In the genomic region with DNA sequence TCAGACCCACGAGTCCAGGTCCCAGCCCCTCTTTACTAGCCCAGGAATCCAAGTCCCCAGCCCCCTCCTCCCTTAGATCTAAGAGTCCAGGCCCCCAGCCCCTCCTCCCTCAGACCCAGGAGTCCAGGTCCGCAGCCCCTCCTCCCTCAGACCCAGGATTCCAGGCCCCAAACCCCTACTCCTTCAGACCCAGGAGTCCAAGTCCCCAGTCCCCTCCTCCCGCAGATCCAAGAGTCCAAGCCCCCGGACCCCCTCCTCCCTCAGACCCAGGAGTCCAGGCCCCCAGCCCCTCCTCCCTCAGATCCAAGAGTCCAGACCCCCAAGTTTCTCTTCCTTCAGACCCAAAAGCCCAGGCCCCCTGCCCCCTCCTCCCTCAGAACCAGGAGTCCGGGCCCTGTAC, we compare ENCODE assay signal across 9 cellular contexts. TPM values are rescaled to one million over a fixed set of nuclear protein-coding genes. Genes with fewer than 3 reads are reported as not detected.
DNase-seq lines count a peak whose midpoint lies in the region; ATAC-seq and TF ChIP-seq lines count a peak whose summit lies in the region.
"Had no signal": no experiment of that assay in that cellular context is flagged by ENCODE, and none has a peak within 500 bp of the region (broad histone marks: within the 10 kb centered on the region; RNA-seq: fewer than 3 reads in every experiment).

No MANE protein-coding gene starts in this region.

- H3K4me3 Mint-ChIP-seq in activated CD8-positive, alpha-beta T cell treated with anti-CD3 and anti-CD28 coated beads for 36 hours, result peak overlapping the region; percentile 90

- H3K27me3 Mint-ChIP-seq in activated CD8-positive, alpha-beta T cell treated with anti-CD3 and anti-CD28 coated beads for 36 hours, result peaks cover 6% of the 10 kb centered on the region

- peak overlapping the region; percentile 95 for H3K27ac Mint-ChIP-seq in activated CD8-positive, alpha-beta T cell treated with anti-CD3 and anti-CD28 coated beads for 36 hours

- H3K27me3 ChIP-seq in H7 (ENCODE audit: control insufficient read depth, insufficient read depth, low read length) (no peaks in the 10 kb centered on the region), right cardiac atrium (ENCODE audit: control insufficient read depth, insufficient read depth) (no peaks in the 10 kb centered on the region), skeletal muscle satellite cell (ENCODE audit: control insufficient read depth, insufficient read depth, low read length) (no peaks in the 10 kb centered on the region)

- TF ChIP-seq CTCF in activated CD8-positive, alpha-beta T cell treated with anti-CD3 and anti-CD28 coated beads for 36 hours (IDR thresholded peaks at IDR 0.05), result no peak

- peak overlapping the region; percentile 81 for H3K27ac ChIP-seq in right cardiac atrium (ENCODE audit: low read length)

- peaks cover 16% of the 10 kb centered on the region for H3K36me3 Mint-ChIP-seq in activated CD8-positive, alpha-beta T cell treated with anti-CD3 and anti-CD28 coated beads for 36 hours (ENCODE audit: low read depth)

- H3K9me3 Mint-ChIP-seq in activated CD8-positive, alpha-beta T cell treated with anti-CD3 and anti-CD28 coated beads for 36 hours, result peaks cover 2% of the 10 kb centered on the region

- peak overlapping the region; percentile 100 for H3K4me2 ChIP-seq in skeletal muscle satellite cell (ENCODE audit: low read length)

- ATAC-seq in activated CD8-positive, alpha-beta T cell treated with anti-CD3 and anti-CD28 coated beads for 36 hours, result no peak
- ATAC-seq in right cardiac atrium (no peak), left colon (no peak), GM21367 (IDR thresholded peaks at IDR 0.05; ENCODE audit: unreplicated experiment) (no peak), GM19455 (IDR thresholded peaks at IDR 0.05; ENCODE audit: unreplicated experiment) (no peak)

- H3K4me1 ChIP-seq in right cardiac atrium (ENCODE audit: control insufficient read depth, insufficient read depth, low read length) (peaks cover 14% of the 10 kb centered on the region), skeletal muscle satellite cell (ENCODE audit: control insufficient read depth, insufficient read depth, low read length) (peaks cover 6% of the 10 kb centered on the region)

- POLR2A ChIA-PET in activated CD8-positive, alpha-beta T cell treated with anti-CD3 and anti-CD28 coated beads for 36 hours (lab: Charles Lee), result interaction anchor here (0.9 to 2.3 kb wide), 2 partner anchors 15 to 23 kb away, joined by 4 to 13 read pairs; no protein-coding TSS in a partner anchor

- H3K4me1 Mint-ChIP-seq in activated CD8-positive, alpha-beta T cell treated with anti-CD3 and anti-CD28 coated beads for 36 hours (ENCODE audit: low read depth), result peaks cover 24% of the 10 kb centered on the region

- DNase-seq in H7, result no peak
- DNase-seq in activated CD8-positive, alpha-beta T cell treated with anti-CD3 and anti-CD28 coated beads for 36 hours, result no peak
- peak in 2 of 3 donors; percentile 66 to 69 for DNase-seq in right cardiac atrium
- no peak for DNase-seq in activated CD4-positive, CD25-positive, alpha-beta regulatory T cell (lab: John Stamatoyannopoulos, UW)
- no peak for DNase-seq in left colon

- no peaks in the 10 kb centered on the region for H3K9me3 ChIP-seq in right cardiac atrium (ENCODE audit: control insufficient read depth, low read length)
- H3K9me3 ChIP-seq in skeletal muscle satellite cell (replicated peaks; ENCODE audit: low read length), result no peaks in the 10 kb centered on the region

- H3K9ac ChIP-seq in skeletal muscle satellite cell (ENCODE audit: low read depth, low read length), result peak overlapping the region; percentile 97

- 41% methylated on average over 5 of the region's 5 CpGs for WGBS in right cardiac atrium

- CTCF ChIA-PET in activated CD8-positive, alpha-beta T cell treated with anti-CD3 and anti-CD28 coated beads for 36 hours (lab: Charles Lee), result interaction anchor here (0.6 to 2.2 kb wide), 6 partner anchors 9 to 283 kb away, joined by 3 to 6 read pairs (median 4); no protein-coding TSS in a partner anchor

- H3K36me3 ChIP-seq in H7 (replicated peaks; ENCODE audit: control insufficient read depth, insufficient read depth, low read length), result peaks cover 2% of the 10 kb centered on the region; the same call in 1 of the 2 replicates
- peaks cover 63% of the 10 kb centered on the region for H3K36me3 ChIP-seq in skeletal muscle satellite cell (ENCODE audit: insufficient read depth, low read length)

- H3K4me3 ChIP-seq in H7 (ENCODE audit: insufficient read depth, low read depth, low read length) (peak overlapping the region; percentile 76), right cardiac atrium (ENCODE audit: low read length) (peak overlapping the region; percentile 58), skeletal muscle satellite cell (ENCODE audit: low read length) (peak overlapping the region; percentile 89)

- intact Hi-C loops in activated CD8-positive, alpha-beta T cell treated with anti-CD3 and anti-CD28 coated beads for 36 hours (cut with micrococcal nuclease), result no loop called here
- intact Hi-C loops in right cardiac atrium (cut with DNase I), result no loop called here
- intact Hi-C loops in left colon (cut with DNase I, micrococcal nuclease), result no loop called here

RNA-seq across cellular contexts. Expression of a gene that starts 11.5 kb away (rescaled TPM):
- 6.3 and 15.0 TPM in 2 replicates for total RNA-seq in H7 (2014; rRNA removed; shearing (Covaris generic))
- total RNA-seq in activated CD8-positive, alpha-beta T cell treated with anti-CD3 and anti-CD28 coated beads for 36 hours, result 1 to 10 TPM; 2.4 to 4.6 TPM
- total RNA-seq in right cardiac atrium, result 10 to 100 TPM; 15.4 to 25.7 (median 17.2) TPM
- 15.0 TPM for polyA plus RNA-seq in right cardiac atrium
- total RNA-seq in skeletal muscle satellite cell (2012; rRNA removed), result 3.7 and 8.9 TPM in 2 replicates
- total RNA-seq in left colon, result 1 to 10 TPM; 4.1 to 5.2 TPM

RNA-seq across cellular contexts. Expression of a gene that starts 19.2 kb away (rescaled TPM):
- 0.37 TPM in 1 of 2 replicates, not detected in the other for total RNA-seq in H7 (2014; rRNA removed; shearing (Covaris generic))
- total RNA-seq in activated CD8-positive, alpha-beta T cell treated with anti-CD3 and anti-CD28 coated beads for 36 hours, result not detected
- total RNA-seq in right cardiac atrium, result 1 to 10 TPM in 3 of 4 donors, under 1 TPM in 1; 0.40 to 1.2 (median 1.1) TPM
- polyA plus RNA-seq in right cardiac atrium, result 1.7 TPM
- total RNA-seq in skeletal muscle satellite cell (2012; rRNA removed), result 72.3 and 84.2 TPM in 2 replicates
- total RNA-seq in left colon, result under 1 TPM; 0.21 to 0.28 TPM
- total RNA-seq: T-helper 1 cell treated with Interleukin-12 subunit alpha and Interleukin-12 subunit beta and Interleukin-4 antibody, amounts not matched to agents 30 ng/mL and 1 ng/mL, for 36 hours had no signal

RNA-seq across cellular contexts. Expression of a gene that starts 47.1 kb away (rescaled TPM):
- total RNA-seq in H7 (2014; rRNA removed; shearing (Covaris generic)), result not detected in 2 replicates
- total RNA-seq in activated CD8-positive, alpha-beta T cell treated with anti-CD3 and anti-CD28 coated beads for 36 hours, result not detected
- total RNA-seq in right cardiac atrium, result 10 to 100 TPM in 1 of 4 donors, 1 to 10 TPM in 3; 3.6 to 15.1 (median 7.0) TPM
- polyA plus RNA-seq in right cardiac atrium, result 0.97 TPM
- 2.3 and 2.4 TPM in 2 replicates for total RNA-seq in skeletal muscle satellite cell (2012; rRNA removed)
- total RNA-seq in left colon, result 1 to 10 TPM in 1 of 2 donors, under 1 TPM in 1; 0.67 to 1.3 TPM
- total RNA-seq: T-helper 1 cell treated with Interleukin-12 subunit alpha and Interleukin-12 subunit beta and Interleukin-4 antibody, amounts not matched to agents 30 ng/mL and 1 ng/mL, for 36 hours had no signal

RNA-seq across cellular contexts. Expression of a gene that starts 56.4 kb away (rescaled TPM):
- total RNA-seq in H7 (2014; rRNA removed; shearing (Covaris generic)), result not detected in 2 replicates
- not detected for total RNA-seq in activated CD8-positive, alpha-beta T cell treated with anti-CD3 and anti-CD28 coated beads for 36 hours
- total RNA-seq in right cardiac atrium (1 to 10 TPM in 2 of 4 donors, under 1 TPM in 2; 0.42 to 1.4 (median 1.0) TPM), left colon (under 1 TPM in 1 of 2 donors, not detected in 1; 0.21 TPM)
- 0.09 TPM for polyA plus RNA-seq in right cardiac atrium
- total RNA-seq in skeletal muscle satellite cell (2012; rRNA removed), result 0.22 and 0.76 TPM in 2 replicates
- total RNA-seq: T-helper 1 cell treated with Interleukin-12 subunit alpha and Interleukin-12 subunit beta and Interleukin-4 antibody, amounts not matched to agents 30 ng/mL and 1 ng/mL, for 36 hours had no signal

RNA-seq across cellular contexts. Expression of a gene that starts 58.0 kb away (rescaled TPM):
- not detected in 2 replicates for total RNA-seq in H7 (2014; rRNA removed; shearing (Covaris generic))
- not detected for total RNA-seq in activated CD8-positive, alpha-beta T cell treated with anti-CD3 and anti-CD28 coated beads for 36 hours
- total RNA-seq in right cardiac atrium, result 1 to 10 TPM; 1.7 to 5.5 (median 3.8) TPM
- polyA plus RNA-seq in right cardiac atrium, result 0.75 TPM
- not detected in 2 replicates for total RNA-seq in skeletal muscle satellite cell (2012; rRNA removed)
- 1 to 10 TPM in 1 of 2 donors, under 1 TPM in 1; 0.55 to 2.3 TPM for total RNA-seq in left colon
- total RNA-seq: T-helper 1 cell treated with Interleukin-12 subunit alpha and Interleukin-12 subunit beta and Interleukin-4 antibody, amounts not matched to agents 30 ng/mL and 1 ng/mL, for 36 hours had no signal

Comparison
In these comparisons a context has a peak if more than half of its experiments do, and no peak if none do; other contexts are left out.
1. DNase-seq: peak in right cardiac atrium (2 of 3); none in H7 (single experiment), activated CD8-positive, alpha-beta T cell treated with anti-CD3 and anti-CD28 coated beads for 36 hours (single experiment), activated CD4-positive, CD25-positive, alpha-beta regulatory T cell (0 of 4) and left colon (0 of 2).
2. Peak in every context shown above with its lines, with median percentiles within 50 percentile points of each other: H3K4me3 ChIP-seq.